In the genomic region with DNA sequence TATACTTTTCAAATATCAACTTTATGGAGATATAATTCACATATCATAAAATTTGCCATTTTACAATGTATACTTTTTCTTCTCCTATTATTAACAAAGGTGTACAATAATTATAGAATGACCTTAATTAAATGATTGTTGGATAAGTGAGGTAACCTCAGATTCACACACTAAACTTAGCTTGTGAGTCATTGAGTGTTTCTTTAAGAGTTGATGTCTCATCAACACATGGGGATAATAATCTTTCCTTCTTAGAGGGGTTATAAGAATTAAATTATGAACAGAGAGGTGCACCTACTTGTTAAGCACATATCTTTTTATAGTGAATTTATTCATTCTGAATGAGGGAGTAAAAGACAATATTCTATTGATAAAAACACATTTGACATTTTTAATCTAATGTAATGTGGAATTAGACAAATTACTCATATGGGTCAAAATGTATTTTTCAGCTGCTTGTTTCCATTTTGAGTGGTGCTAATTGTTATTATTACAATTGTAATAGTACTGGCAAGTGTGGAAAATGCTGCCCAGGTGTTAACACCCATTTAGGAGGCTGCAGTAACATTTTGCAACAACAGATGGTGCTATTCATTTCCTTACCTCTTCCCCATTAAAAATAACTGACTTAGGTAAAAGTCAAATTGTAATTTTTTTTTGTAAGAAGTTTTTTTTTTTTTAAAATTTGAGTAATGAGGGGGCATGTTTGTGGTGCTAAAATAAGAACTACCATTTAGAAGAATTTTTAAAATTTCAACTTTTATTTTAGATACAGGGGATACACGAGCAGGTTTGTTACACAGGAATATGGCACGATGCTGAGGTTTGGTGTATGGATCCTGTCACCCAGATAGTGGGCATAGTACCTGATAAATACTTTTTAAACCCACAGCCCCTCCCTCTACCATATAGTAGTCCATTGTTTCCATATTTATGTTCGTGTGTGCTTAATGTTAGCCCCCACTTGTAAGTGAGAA, we compare ENCODE assay signal across 8 cellular contexts. TPM values are rescaled to one million over a fixed set of nuclear protein-coding genes. Genes with fewer than 3 reads are reported as not detected.
DNase-seq lines count a peak whose midpoint lies in the region; FAIRE-seq and TF ChIP-seq lines count a peak whose summit lies in the region.

No MANE protein-coding gene starts in this region.

- no peaks in the 10 kb centered on the region for H3K36me3 Mint-ChIP-seq in nephron (ENCODE audit: low read depth)

- peak; percentile 36 for FAIRE-seq in GM12892 (lab: Jason Lieb, UNC)

- no peak overlapping the region for H3K27ac Mint-ChIP-seq in nephron

- no peaks in the 10 kb centered on the region for H3K9me3 Mint-ChIP-seq in nephron

- H3K27me3 Mint-ChIP-seq in nephron (ENCODE audit: low read depth) = no peaks in the 10 kb centered on the region

- H3K4me3 Mint-ChIP-seq in nephron = no peak overlapping the region

- TF ChIP-seq CTCF in LNCAP (IDR thresholded peaks at IDR 0.05) = peak; percentile 83
- peak; percentile 60 to 71 (median 70) for TF ChIP-seq CTCF in nephron (IDR thresholded peaks at IDR 0.05; ENCODE audit: unreplicated experiment in 3 of 3)

- no peak overlapping the region for H3K4me3 ChIP-seq in H7 (ENCODE audit: insufficient read depth, low read depth, low read length)

- H3K36me3 ChIP-seq in H7 (replicated peaks; ENCODE audit: control insufficient read depth, insufficient read depth, low read length) = no peaks in the 10 kb centered on the region

- no peaks in the 10 kb centered on the region for H3K4me1 Mint-ChIP-seq in nephron

- in situ Hi-C loops in T47D (cut with HindIII; ENCODE audit: low pct_unique_long_range_greater_than_20kb, low sequenced_read_pairs) = no loop called here

- TF ChIP-seq POLR2A in GM12892 (IDR thresholded peaks at IDR 0.05; ENCODE audit: low read depth, low read length) = no peak

- DNase-seq in AG08395 (ENCODE audit: low spot score) (peak; percentile 13), GM12892 (ENCODE audit: insufficient read length) (no peak), T47D (ENCODE audit: low read depth in 1 of 2, low spot score in 1 of 2) (peak; percentile 5 to 37), OCI-M2 (lab: John Stamatoyannopoulos, UW; ENCODE audit: unreplicated experiment) (no peak), H7 (no peak), UCSD-AML1 (lab: John Stamatoyannopoulos, UW; ENCODE audit: unreplicated experiment) (no peak)

- no peaks in the 10 kb centered on the region for H3K27me3 ChIP-seq in H7 (ENCODE audit: control insufficient read depth, insufficient read depth, low read length)

RNA-seq across cellular contexts. Expression of a gene that starts 32.1 kb away (rescaled TPM):
- polyA plus RNA-seq in GM12892 (2012; ENCODE audit: missing spikeins) = not detected
- not detected in 2 replicates for total RNA-seq in H7 (2014; rRNA removed; shearing (Covaris generic))

Comparison
In these comparisons a context has a peak if more than half of its experiments do, and no peak if none do; other contexts are left out.
1. DNase-seq: peak in AG08395 (single experiment) and T47D (2 of 2); none in GM12892 (single experiment), OCI-M2 (single experiment), H7 (single experiment) and UCSD-AML1 (single experiment).